ENCODE assay signal across 15 cellular contexts in genomic region chr22:37164535-37164887, GRCh38. TPM values are rescaled to one million over a fixed set of nuclear protein-coding genes. Genes with fewer than 3 reads are reported as not detected.
DNase-seq lines count a peak whose midpoint lies in the region; ATAC-seq lines count a peak whose summit lies in the region.
"Had no signal": no experiment of that assay in that cellular context is flagged by ENCODE, and none has a peak within 500 bp of the region (broad histone marks: within the 10 kb centered on the region; RNA-seq: fewer than 3 reads in every experiment).

No MANE protein-coding gene starts in this region.

- peak overlapping the region; percentile 8 for H3K4me3 Mint-ChIP-seq in activated T-cell treated with anti-CD3 and anti-CD28 coated beads, Interleukin-2, amount 50 U/mL, for 4 hours
- no peak overlapping the region for H3K4me3 Mint-ChIP-seq in activated naive CD8-positive, alpha-beta T cell
- peak overlapping the region; percentile 77 for H3K4me3 Mint-ChIP-seq in stimulated activated effector memory CD8-positive, alpha-beta T cell treated with anti-CD3 and anti-CD28 coated beads, Interleukin-12 subunit alpha, Interleukin-12 subunit beta, amount 100 ng/mL, for 72 hours

- peaks cover 89% of the 10 kb centered on the region for H3K4me1 Mint-ChIP-seq in activated T-cell treated with anti-CD3 and anti-CD28 coated beads, Interleukin-2, amount 50 U/mL, for 4 hours (ENCODE audit: low read depth)
- peaks cover 75% of the 10 kb centered on the region for H3K4me1 Mint-ChIP-seq in activated naive CD8-positive, alpha-beta T cell (ENCODE audit: low read depth)
- H3K4me1 Mint-ChIP-seq in stimulated activated effector memory CD8-positive, alpha-beta T cell treated with anti-CD3 and anti-CD28 coated beads, Interleukin-12 subunit alpha, Interleukin-12 subunit beta, amount 100 ng/mL, for 72 hours, result peaks cover 96% of the 10 kb centered on the region

- H3K27ac Mint-ChIP-seq in activated naive CD8-positive, alpha-beta T cell, result peak overlapping the region; percentile 81
- peak overlapping the region; percentile 93 for H3K27ac Mint-ChIP-seq in stimulated activated effector memory CD8-positive, alpha-beta T cell treated with anti-CD3 and anti-CD28 coated beads, Interleukin-12 subunit alpha, Interleukin-12 subunit beta, amount 100 ng/mL, for 72 hours

- H3K36me3 Mint-ChIP-seq in activated T-cell treated with anti-CD3 and anti-CD28 coated beads, Interleukin-2, amount 50 U/mL, for 4 hours (ENCODE audit: insufficient read depth), result no peaks in the 10 kb centered on the region
- no peaks in the 10 kb centered on the region for H3K36me3 Mint-ChIP-seq in activated naive CD8-positive, alpha-beta T cell
- H3K36me3 Mint-ChIP-seq in stimulated activated effector memory CD8-positive, alpha-beta T cell treated with anti-CD3 and anti-CD28 coated beads, Interleukin-12 subunit alpha, Interleukin-12 subunit beta, amount 100 ng/mL, for 72 hours, result peaks cover 35% of the 10 kb centered on the region
- H3K36me3 Mint-ChIP-seq: stimulated activated naive B cell treated with anti-CD40 and anti-IgM and Interleukin-4, amounts not matched to agents 10 μg/mL and 1 μg/mL and 100 μg/mL, for 72 hours had no signal

- no peaks in the 10 kb centered on the region for H3K9me3 Mint-ChIP-seq in activated T-cell treated with anti-CD3 and anti-CD28 coated beads, Interleukin-2, amount 50 U/mL, for 4 hours
- H3K9me3 Mint-ChIP-seq in activated naive CD8-positive, alpha-beta T cell (ENCODE audit: low read depth), result no peaks in the 10 kb centered on the region
- no peaks in the 10 kb centered on the region for H3K9me3 Mint-ChIP-seq in stimulated activated effector memory CD8-positive, alpha-beta T cell treated with anti-CD3 and anti-CD28 coated beads, Interleukin-12 subunit alpha, Interleukin-12 subunit beta, amount 100 ng/mL, for 72 hours

- H3K27me3 Mint-ChIP-seq in activated T-cell treated with anti-CD3 and anti-CD28 coated beads, Interleukin-2, amount 50 U/mL, for 4 hours (ENCODE audit: low read depth), result no peaks in the 10 kb centered on the region
- H3K27me3 Mint-ChIP-seq in activated naive CD8-positive, alpha-beta T cell, result no peaks in the 10 kb centered on the region

- ATAC-seq in activated T-cell treated with anti-CD3 and anti-CD28 coated beads, Interleukin-2, amount 50 U/mL, for 4 hours, result no peak
- ATAC-seq in HG03139 (IDR thresholded peaks at IDR 0.05; ENCODE audit: unreplicated experiment) (peak; percentile 10), GM19324 (IDR thresholded peaks at IDR 0.05; ENCODE audit: low FRiP score, unreplicated experiment) (no peak), HG02852 (IDR thresholded peaks at IDR 0.05; ENCODE audit: unreplicated experiment) (no peak)
- ATAC-seq in stimulated activated effector memory CD8-positive, alpha-beta T cell treated with anti-CD3 and anti-CD28 coated beads, Interleukin-12 subunit alpha, Interleukin-12 subunit beta, amount 100 ng/mL, for 72 hours, result no peak

- DNase-seq in activated T-cell treated with anti-CD3 and anti-CD28 coated beads, Interleukin-2, amount 50 U/mL, for 4 hours, result no peak
- DNase-seq in activated T-cell treated with anti-CD3 and anti-CD28 coated beads, Interleukin-2, amount 50 U/mL, for 1 hour, result no peak
- no peak for DNase-seq in stimulated activated effector memory CD8-positive, alpha-beta T cell treated with anti-CD3 and anti-CD28 coated beads, Interleukin-12 subunit alpha, Interleukin-12 subunit beta, amount 100 ng/mL, for 72 hours (ENCODE audit: low spot score in 2 of 2)
- no peak for DNase-seq in stimulated activated CD4-positive, alpha-beta T cell treated with anti-CD3 and anti-CD28 coated beads, Interleukin-2, amount 100 ng/mL, for 48 hours
- DNase-seq: caudate nucleus, GDM1, NCI-H1105, SIG-M5 had no signal

RNA-seq across cellular contexts. Expression of gene IL2RB, which starts 14.8 kb away (rescaled TPM):
- 100 to 1,000 TPM; 178 to 212 (median 206) TPM for total RNA-seq in activated T-cell treated with anti-CD3 and anti-CD28 coated beads, Interleukin-2, amount 50 U/mL, for 4 hours

RNA-seq across cellular contexts. Expression of gene C1QTNF6, which starts 23.5 kb away (rescaled TPM):
- total RNA-seq in activated T-cell treated with anti-CD3 and anti-CD28 coated beads, Interleukin-2, amount 50 U/mL, for 4 hours, result 1 to 10 TPM in 2 of 3 donors, under 1 TPM in 1; 0.96 to 2.4 (median 1.2) TPM

RNA-seq across cellular contexts. Expression of gene SSTR3, which starts 47.8 kb away (rescaled TPM):
- 1 to 10 TPM; 1.7 to 2.3 (median 1.9) TPM for total RNA-seq in activated T-cell treated with anti-CD3 and anti-CD28 coated beads, Interleukin-2, amount 50 U/mL, for 4 hours
- total RNA-seq: skeletal muscle tissue, ureter had no signal

RNA-seq across cellular contexts. Expression of gene TMPRSS6, which starts 55.0 kb away (rescaled TPM):
- total RNA-seq in activated T-cell treated with anti-CD3 and anti-CD28 coated beads, Interleukin-2, amount 50 U/mL, for 4 hours, result 1 to 10 TPM in 1 of 3 donors, under 1 TPM in 2; 0.76 to 1.3 (median 0.89) TPM
- total RNA-seq: skeletal muscle tissue had no signal
